ENCODE assay signal across 17 cellular contexts in the genomic region with DNA sequence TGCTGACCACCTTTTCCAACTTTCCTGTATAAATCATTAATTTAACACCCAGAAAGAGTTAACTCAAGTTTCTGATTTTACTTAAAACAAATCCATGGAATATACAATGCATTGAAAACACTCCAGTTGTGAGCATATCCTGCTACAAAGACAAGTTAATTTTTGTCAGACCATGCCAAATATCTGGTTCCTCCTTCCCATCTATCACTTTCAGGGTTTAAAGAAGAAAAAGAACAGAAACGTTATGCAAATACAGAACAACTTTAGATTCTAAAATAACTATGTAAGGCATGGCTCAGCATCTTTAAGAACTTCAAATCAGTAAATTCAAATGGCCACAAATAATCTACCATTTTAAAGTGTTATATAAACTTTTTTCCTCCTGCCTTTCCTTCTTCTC. TPM values are rescaled to one million over a fixed set of nuclear protein-coding genes. Genes with fewer than 3 reads are reported as not detected.
A peak's percentile ranks its signal among the peaks of the same experiment; 100 is the strongest.
DNase-seq lines count a peak whose midpoint lies in the region; ATAC-seq and TF ChIP-seq lines count a peak whose summit lies in the region.
"Had no signal": no experiment of that assay in that cellular context is flagged by ENCODE, and none has a peak within 500 bp of the region (broad histone marks: within the 10 kb centered on the region; RNA-seq: fewer than 3 reads in every experiment).

No MANE protein-coding gene starts in this region.

- H3K9ac ChIP-seq in SU-DHL-6 (ENCODE audit: low read length), result peak overlapping the region; percentile 61
- H3K9ac ChIP-seq: KMS-11 had no signal

- H3K4me3 ChIP-seq in SU-DHL-6 (ENCODE audit: insufficient read depth, low read length, poor library complexity, severe bottlenecking) (peak overlapping the region; percentile 39), osteoblast (ENCODE audit: insufficient read depth, low read length) (no peak overlapping the region)
- H3K4me3 ChIP-seq: body of pancreas, gastroesophageal sphincter, HAP-1, suprapubic skin had no signal

- H3F3A ChIP-seq in SU-DHL-6 (ENCODE audit: insufficient read depth), result peaks cover 72% of the 10 kb centered on the region

- peaks cover 19% of the 10 kb centered on the region for H3K79me2 ChIP-seq in SU-DHL-6 (ENCODE audit: insufficient read depth, low read length)
- H3K79me2 ChIP-seq in osteoblast (ENCODE audit: insufficient read depth, low read length), result no peaks in the 10 kb centered on the region

- ATAC-seq in GM18508 (IDR thresholded peaks at IDR 0.05; ENCODE audit: insufficient read depth, unreplicated experiment) (peak; percentile 48), GM19463 (IDR thresholded peaks at IDR 0.05; ENCODE audit: unreplicated experiment) (peak; percentile 40), HG02678 (IDR thresholded peaks at IDR 0.05; ENCODE audit: unreplicated experiment) (peak; percentile 71)
- ATAC-seq: body of pancreas, gastroesophageal sphincter, left ventricle myocardium superior had no signal

- H3K27ac ChIP-seq in SU-DHL-6 (ENCODE audit: low read depth, low read length) (peak overlapping the region; percentile 91), osteoblast (ENCODE audit: low read depth, low read length) (no peak overlapping the region)
- H3K27ac ChIP-seq: body of pancreas, gastroesophageal sphincter, KMS-11, suprapubic skin had no signal

- TF ChIP-seq CTCF in SU-DHL-6 (IDR thresholded peaks at IDR 0.05; ENCODE audit: insufficient read depth, low read length, poor library complexity, severe bottlenecking) (no peak), osteoblast (IDR thresholded peaks at IDR 0.05; ENCODE audit: extremely low read depth, low read depth, low read length) (no peak)

- peaks cover 22% of the 10 kb centered on the region for H3K36me3 ChIP-seq in SU-DHL-6 (ENCODE audit: low read length)
- H3K36me3 ChIP-seq in osteoblast (ENCODE audit: insufficient read depth, low read length), result peaks cover 34% of the 10 kb centered on the region

- H3K9me3 ChIP-seq in SU-DHL-6 (ENCODE audit: insufficient read depth, low read length), result no peaks in the 10 kb centered on the region
- no peaks in the 10 kb centered on the region for H3K9me3 ChIP-seq in osteoblast (ENCODE audit: low read depth, low read length)
- H3K9me3 ChIP-seq: body of pancreas, Caco-2, gastroesophageal sphincter, HAP-1, suprapubic skin had no signal

- H2AFZ ChIP-seq in SU-DHL-6 (ENCODE audit: low read depth, low read length, severe bottlenecking) (no peak overlapping the region), osteoblast (ENCODE audit: low read length) (no peak overlapping the region)

- H3K9me2 ChIP-seq in SU-DHL-6 (replicated peaks; ENCODE audit: insufficient read depth, low read length), result no peaks in the 10 kb centered on the region

- DNase-seq in COLO829 (ENCODE audit: low spot score) (no peak), osteoblast (ENCODE audit: insufficient read length, low spot score, missing footprints) (no peak), DMS79 (lab: John Stamatoyannopoulos, UW) (no peak)
- DNase-seq: activated CD4-positive, alpha-beta T cell treated with anti-CD3 and anti-CD28 coated beads, Interleukin-2, amount 50 U/mL, for 1 hour; body of pancreas; Caco-2; left ventricle myocardium superior; NCI-H2171 treated with DMSO at 0.1 percent for 48 hours; stimulated activated CD4-positive, alpha-beta T cell treated with anti-CD3 and anti-CD28 coated beads, Interleukin-4, amount 100 ng/mL, for 1 hour had no signal

- H4K20me1 ChIP-seq in SU-DHL-6 (ENCODE audit: low read depth, low read length), result no peaks in the 10 kb centered on the region
- no peaks in the 10 kb centered on the region for H4K20me1 ChIP-seq in osteoblast (ENCODE audit: insufficient read depth, low read length)

- H3K4me2 ChIP-seq in SU-DHL-6 (ENCODE audit: low read depth, low read length, poor library complexity, severe bottlenecking), result peak overlapping the region; percentile 84
- no peak overlapping the region for H3K4me2 ChIP-seq in osteoblast (ENCODE audit: insufficient read depth, low read length)
- H3K4me2 ChIP-seq: KMS-11 had no signal

- no peaks in the 10 kb centered on the region for H3K4me1 ChIP-seq in osteoblast (ENCODE audit: insufficient read depth, low read length)
- H3K4me1 ChIP-seq: body of pancreas, Caco-2, gastroesophageal sphincter, HAP-1, suprapubic skin had no signal

- H3K27me3 ChIP-seq in SU-DHL-6 (ENCODE audit: low read length) (no peaks in the 10 kb centered on the region), osteoblast (ENCODE audit: insufficient read depth, low read length) (no peaks in the 10 kb centered on the region)
- H3K27me3 ChIP-seq: body of pancreas, gastroesophageal sphincter, suprapubic skin had no signal

RNA-seq across cellular contexts. Expression of gene MRPS31, which starts 14.9 kb away (rescaled TPM):
- total RNA-seq in osteoblast, result 13.4 and 18.0 TPM in 2 replicates

RNA-seq across cellular contexts. Expression of gene SLC25A15, which starts 33.4 kb away (rescaled TPM):
- total RNA-seq in osteoblast, result 9.4 TPM in 2 replicates
